In genomic region chr1:193786996-193787546, GRCh38 we compare ENCODE assay signal across 2 cellular contexts.
A peak's percentile ranks its signal among the peaks of the same experiment; 100 is the strongest.
TF ChIP-seq lines count a peak whose summit lies in the region.

No MANE protein-coding gene starts in this region.

TF ChIP-seq in liver, 16 proteins besides CTCF, POLR2A, EP300 and RAD21:
- TF ChIP-seq REST (IDR thresholded peaks at IDR 0.05): no peak
- TF ChIP-seq JUND (IDR thresholded peaks at IDR 0.05): no peak
- TF ChIP-seq ZBTB33 (IDR thresholded peaks at IDR 0.05): no peak
- peak in 1 of 2 donors; percentile 16 for TF ChIP-seq HNF4A (conservative IDR thresholded peaks at IDR 0.05)
- TF ChIP-seq GABPA (IDR thresholded peaks at IDR 0.05 in 1 of 2, conservative IDR thresholded peaks at IDR 0.05 in 1 of 2): no peak
- TF ChIP-seq SP1 (IDR thresholded peaks at IDR 0.05): no peak

TF ChIP-seq in HepG2, 621 proteins besides CTCF, POLR2A, EP300 and RAD21 (continued from another document):
- TF ChIP-seq KIAA2018 (CRISPR knock-in tag; IDR thresholded peaks at IDR 0.05; ENCODE audit: borderline replicate concordance) (no peak), LCORL (IDR thresholded peaks at IDR 0.05) (no peak), LCORL (CRISPR knock-in tag; IDR thresholded peaks at IDR 0.05) (no peak), ATF6 (CRISPR knock-in tag; conservative IDR thresholded peaks at IDR 0.05) (no peak), SRSF1 (optimal IDR thresholded peaks at IDR 0.05; ENCODE audit: low read depth, low read length) (no peak), ZNF614 (CRISPR knock-in tag; IDR thresholded peaks at IDR 0.05; ENCODE audit: borderline replicate concordance) (no peak), FOXP1 (IDR thresholded peaks at IDR 0.05) (no peak), FOXP1 (CRISPR knock-in tag; IDR thresholded peaks at IDR 0.05) (no peak), ZNF572 (CRISPR knock-in tag; IDR thresholded peaks at IDR 0.05) (no peak)
